Comparison of ENCODE assay signal across 1 cellular context in the genomic region with DNA sequence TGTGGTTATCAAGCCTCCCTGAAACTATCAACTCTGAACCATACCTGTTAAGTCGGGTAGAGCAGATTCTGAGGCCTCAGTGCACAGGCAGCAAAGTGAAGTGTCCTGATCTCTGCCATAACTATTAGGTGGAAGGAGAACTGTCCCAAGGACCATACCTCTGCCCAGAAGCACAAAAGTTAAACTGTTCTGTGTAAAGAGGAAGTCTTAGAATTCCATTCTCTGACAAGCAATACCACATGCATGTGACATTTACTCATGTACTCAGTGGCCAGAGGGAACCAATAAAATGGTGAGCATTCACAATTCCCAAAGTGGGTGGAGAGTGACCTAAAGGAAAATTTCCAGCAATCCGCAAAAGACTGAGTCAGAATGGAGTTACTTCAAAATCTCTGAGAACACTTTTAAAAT.
TF ChIP-seq lines count a peak whose summit lies in the region.

No MANE protein-coding gene starts in this region.

TF ChIP-seq in GM23338, 12 proteins besides CTCF, POLR2A, EP300 and RAD21 (continued from another document):
- TF ChIP-seq, protein P1, sequence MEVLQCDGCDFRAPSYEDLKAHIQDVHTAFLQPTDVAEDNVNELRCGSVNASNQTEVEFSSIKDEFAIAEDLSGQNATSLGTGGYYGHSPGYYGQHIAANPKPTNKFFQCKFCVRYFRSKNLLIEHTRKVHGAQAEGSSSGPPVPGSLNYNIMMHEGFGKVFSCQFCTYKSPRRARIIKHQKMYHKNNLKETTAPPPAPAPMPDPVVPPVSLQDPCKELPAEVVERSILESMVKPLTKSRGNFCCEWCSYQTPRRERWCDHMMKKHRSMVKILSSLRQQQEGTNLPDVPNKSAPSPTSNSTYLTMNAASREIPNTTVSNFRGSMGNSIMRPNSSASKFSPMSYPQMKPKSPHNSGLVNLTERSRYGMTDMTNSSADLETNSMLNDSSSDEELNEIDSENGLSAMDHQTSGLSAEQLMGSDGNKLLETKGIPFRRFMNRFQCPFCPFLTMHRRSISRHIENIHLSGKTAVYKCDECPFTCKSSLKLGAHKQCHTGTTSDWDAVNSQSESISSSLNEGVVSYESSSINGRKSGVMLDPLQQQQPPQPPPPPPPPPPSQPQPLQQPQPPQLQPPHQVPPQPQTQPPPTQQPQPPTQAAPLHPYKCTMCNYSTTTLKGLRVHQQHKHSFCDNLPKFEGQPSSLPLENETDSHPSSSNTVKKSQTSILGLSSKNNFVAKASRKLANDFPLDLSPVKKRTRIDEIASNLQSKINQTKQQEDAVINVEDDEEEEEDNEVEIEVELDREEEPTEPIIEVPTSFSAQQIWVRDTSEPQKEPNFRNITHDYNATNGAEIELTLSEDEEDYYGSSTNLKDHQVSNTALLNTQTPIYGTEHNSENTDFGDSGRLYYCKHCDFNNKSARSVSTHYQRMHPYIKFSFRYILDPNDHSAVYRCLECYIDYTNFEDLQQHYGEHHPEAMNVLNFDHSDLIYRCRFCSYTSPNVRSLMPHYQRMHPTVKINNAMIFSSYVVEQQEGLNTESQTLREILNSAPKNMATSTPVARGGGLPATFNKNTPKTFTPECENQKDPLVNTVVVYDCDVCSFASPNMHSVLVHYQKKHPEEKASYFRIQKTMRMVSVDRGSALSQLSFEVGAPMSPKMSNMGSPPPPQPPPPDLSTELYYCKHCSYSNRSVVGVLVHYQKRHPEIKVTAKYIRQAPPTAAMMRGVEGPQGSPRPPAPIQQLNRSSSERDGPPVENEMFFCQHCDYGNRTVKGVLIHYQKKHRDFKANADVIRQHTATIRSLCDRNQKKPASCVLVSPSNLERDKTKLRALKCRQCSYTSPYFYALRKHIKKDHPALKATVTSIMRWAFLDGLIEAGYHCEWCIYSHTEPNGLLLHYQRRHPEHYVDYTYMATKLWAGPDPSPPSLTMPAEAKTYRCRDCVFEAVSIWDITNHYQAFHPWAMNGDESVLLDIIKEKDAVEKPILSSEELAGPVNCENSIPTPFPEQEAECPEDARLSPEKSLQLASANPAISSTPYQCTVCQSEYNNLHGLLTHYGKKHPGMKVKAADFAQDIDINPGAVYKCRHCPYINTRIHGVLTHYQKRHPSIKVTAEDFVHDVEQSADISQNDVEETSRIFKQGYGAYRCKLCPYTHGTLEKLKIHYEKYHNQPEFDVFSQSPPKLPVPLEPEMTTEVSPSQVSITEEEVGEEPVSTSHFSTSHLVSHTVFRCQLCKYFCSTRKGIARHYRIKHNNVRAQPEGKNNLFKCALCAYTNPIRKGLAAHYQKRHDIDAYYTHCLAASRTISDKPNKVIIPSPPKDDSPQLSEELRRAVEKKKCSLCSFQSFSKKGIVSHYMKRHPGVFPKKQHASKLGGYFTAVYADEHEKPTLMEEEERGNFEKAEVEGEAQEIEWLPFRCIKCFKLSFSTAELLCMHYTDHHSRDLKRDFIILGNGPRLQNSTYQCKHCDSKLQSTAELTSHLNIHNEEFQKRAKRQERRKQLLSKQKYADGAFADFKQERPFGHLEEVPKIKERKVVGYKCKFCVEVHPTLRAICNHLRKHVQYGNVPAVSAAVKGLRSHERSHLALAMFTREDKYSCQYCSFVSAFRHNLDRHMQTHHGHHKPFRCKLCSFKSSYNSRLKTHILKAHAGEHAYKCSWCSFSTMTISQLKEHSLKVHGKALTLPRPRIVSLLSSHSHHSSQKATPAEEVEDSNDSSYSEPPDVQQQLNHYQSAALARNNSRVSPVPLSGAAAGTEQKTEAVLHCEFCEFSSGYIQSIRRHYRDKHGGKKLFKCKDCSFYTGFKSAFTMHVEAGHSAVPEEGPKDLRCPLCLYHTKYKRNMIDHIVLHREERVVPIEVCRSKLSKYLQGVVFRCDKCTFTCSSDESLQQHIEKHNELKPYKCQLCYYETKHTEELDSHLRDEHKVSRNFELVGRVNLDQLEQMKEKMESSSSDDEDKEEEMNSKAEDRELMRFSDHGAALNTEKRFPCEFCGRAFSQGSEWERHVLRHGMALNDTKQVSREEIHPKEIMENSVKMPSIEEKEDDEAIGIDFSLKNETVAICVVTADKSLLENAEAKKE (CRISPR knock-in tag; IDR thresholded peaks at IDR 0.05): no peak
- TF ChIP-seq EZH2phosphoT487 (IDR thresholded peaks at IDR 0.05; ENCODE audit: unreplicated experiment) (no peak), POLR2AphosphoS5 (IDR thresholded peaks at IDR 0.05; ENCODE audit: low read depth) (no peak), CREB1 (CRISPR knock-in tag; IDR thresholded peaks at IDR 0.05; ENCODE audit: low read depth) (no peak), NANOG (IDR thresholded peaks at IDR 0.05; ENCODE audit: borderline replicate concordance) (no peak), ZNF331 (CRISPR knock-in tag; IDR thresholded peaks at IDR 0.05; ENCODE audit: low read depth) (no peak)
